Comparison of ENCODE assay signal across 1 cellular context in the genomic region with DNA sequence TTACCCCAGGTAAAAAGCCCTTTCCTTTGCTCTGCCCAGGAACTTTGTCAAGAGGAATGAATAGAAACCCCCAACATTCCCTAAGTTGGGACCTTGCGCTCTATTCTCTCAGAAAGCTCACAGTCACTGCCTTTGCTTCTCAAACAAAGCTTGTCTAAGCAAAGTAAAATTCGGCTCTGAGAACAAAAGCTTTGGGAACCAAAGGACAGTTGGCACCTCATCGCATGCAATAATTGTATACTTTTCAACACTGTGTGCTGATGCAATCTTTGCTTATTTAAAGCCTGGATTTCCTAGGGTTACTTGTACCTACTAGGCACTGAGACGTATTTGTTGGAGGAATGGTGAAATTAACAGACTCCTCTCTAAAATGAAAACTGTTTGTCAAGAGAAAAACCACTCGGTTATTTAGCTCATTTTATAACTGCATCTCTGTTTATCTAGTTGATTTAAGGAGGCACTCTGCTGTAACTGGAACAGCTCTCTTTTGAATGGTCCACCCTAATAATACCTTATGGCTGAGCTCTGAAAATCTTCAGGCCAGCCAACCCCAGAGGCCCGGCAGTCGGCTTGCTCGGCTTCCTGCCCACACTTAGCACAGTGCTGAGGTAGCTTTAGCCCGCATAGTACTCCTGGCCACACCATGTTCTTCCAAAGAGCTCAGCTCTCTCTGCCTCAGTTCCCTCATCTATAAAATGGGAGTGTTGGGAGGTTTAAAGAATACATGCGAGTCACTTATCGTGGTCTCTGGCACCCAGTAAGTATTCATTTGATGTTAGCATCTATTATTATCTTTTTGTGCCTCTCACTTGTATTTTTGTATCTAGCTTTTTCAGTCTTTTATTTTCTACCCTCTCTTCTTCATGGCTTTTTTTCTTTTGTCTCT.
TF ChIP-seq lines count a peak whose summit lies in the region.

No MANE protein-coding gene starts in this region.

TF ChIP-seq in GM23338, 12 proteins besides CTCF, POLR2A, EP300 and RAD21 (continued from another document):
- TF ChIP-seq, protein P1, sequence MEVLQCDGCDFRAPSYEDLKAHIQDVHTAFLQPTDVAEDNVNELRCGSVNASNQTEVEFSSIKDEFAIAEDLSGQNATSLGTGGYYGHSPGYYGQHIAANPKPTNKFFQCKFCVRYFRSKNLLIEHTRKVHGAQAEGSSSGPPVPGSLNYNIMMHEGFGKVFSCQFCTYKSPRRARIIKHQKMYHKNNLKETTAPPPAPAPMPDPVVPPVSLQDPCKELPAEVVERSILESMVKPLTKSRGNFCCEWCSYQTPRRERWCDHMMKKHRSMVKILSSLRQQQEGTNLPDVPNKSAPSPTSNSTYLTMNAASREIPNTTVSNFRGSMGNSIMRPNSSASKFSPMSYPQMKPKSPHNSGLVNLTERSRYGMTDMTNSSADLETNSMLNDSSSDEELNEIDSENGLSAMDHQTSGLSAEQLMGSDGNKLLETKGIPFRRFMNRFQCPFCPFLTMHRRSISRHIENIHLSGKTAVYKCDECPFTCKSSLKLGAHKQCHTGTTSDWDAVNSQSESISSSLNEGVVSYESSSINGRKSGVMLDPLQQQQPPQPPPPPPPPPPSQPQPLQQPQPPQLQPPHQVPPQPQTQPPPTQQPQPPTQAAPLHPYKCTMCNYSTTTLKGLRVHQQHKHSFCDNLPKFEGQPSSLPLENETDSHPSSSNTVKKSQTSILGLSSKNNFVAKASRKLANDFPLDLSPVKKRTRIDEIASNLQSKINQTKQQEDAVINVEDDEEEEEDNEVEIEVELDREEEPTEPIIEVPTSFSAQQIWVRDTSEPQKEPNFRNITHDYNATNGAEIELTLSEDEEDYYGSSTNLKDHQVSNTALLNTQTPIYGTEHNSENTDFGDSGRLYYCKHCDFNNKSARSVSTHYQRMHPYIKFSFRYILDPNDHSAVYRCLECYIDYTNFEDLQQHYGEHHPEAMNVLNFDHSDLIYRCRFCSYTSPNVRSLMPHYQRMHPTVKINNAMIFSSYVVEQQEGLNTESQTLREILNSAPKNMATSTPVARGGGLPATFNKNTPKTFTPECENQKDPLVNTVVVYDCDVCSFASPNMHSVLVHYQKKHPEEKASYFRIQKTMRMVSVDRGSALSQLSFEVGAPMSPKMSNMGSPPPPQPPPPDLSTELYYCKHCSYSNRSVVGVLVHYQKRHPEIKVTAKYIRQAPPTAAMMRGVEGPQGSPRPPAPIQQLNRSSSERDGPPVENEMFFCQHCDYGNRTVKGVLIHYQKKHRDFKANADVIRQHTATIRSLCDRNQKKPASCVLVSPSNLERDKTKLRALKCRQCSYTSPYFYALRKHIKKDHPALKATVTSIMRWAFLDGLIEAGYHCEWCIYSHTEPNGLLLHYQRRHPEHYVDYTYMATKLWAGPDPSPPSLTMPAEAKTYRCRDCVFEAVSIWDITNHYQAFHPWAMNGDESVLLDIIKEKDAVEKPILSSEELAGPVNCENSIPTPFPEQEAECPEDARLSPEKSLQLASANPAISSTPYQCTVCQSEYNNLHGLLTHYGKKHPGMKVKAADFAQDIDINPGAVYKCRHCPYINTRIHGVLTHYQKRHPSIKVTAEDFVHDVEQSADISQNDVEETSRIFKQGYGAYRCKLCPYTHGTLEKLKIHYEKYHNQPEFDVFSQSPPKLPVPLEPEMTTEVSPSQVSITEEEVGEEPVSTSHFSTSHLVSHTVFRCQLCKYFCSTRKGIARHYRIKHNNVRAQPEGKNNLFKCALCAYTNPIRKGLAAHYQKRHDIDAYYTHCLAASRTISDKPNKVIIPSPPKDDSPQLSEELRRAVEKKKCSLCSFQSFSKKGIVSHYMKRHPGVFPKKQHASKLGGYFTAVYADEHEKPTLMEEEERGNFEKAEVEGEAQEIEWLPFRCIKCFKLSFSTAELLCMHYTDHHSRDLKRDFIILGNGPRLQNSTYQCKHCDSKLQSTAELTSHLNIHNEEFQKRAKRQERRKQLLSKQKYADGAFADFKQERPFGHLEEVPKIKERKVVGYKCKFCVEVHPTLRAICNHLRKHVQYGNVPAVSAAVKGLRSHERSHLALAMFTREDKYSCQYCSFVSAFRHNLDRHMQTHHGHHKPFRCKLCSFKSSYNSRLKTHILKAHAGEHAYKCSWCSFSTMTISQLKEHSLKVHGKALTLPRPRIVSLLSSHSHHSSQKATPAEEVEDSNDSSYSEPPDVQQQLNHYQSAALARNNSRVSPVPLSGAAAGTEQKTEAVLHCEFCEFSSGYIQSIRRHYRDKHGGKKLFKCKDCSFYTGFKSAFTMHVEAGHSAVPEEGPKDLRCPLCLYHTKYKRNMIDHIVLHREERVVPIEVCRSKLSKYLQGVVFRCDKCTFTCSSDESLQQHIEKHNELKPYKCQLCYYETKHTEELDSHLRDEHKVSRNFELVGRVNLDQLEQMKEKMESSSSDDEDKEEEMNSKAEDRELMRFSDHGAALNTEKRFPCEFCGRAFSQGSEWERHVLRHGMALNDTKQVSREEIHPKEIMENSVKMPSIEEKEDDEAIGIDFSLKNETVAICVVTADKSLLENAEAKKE (CRISPR knock-in tag; IDR thresholded peaks at IDR 0.05) = no peak
- TF ChIP-seq NANOG (IDR thresholded peaks at IDR 0.05; ENCODE audit: borderline replicate concordance) = no peak
- TF ChIP-seq JUNB (IDR thresholded peaks at IDR 0.05; ENCODE audit: unreplicated experiment) = no peak
- no peak for TF ChIP-seq CREB1 (CRISPR knock-in tag; IDR thresholded peaks at IDR 0.05; ENCODE audit: low read depth)
- TF ChIP-seq ZNF331 (CRISPR knock-in tag; IDR thresholded peaks at IDR 0.05; ENCODE audit: low read depth) = no peak
- TF ChIP-seq STAT1 (IDR thresholded peaks at IDR 0.05; ENCODE audit: unreplicated experiment) = no peak
